7 cellular contexts compared by ENCODE assay signal in genomic region chr16:56191807-56192643, GRCh38. TPM values are rescaled to one million over a fixed set of nuclear protein-coding genes. Genes with fewer than 3 reads are reported as not detected.
DNase-seq lines count a peak whose midpoint lies in the region; ATAC-seq and TF ChIP-seq lines count a peak whose summit lies in the region.

No MANE protein-coding gene starts in this region.

- H3K9ac ChIP-seq in iPS-15b (ENCODE audit: low read depth, low read length), result no peak overlapping the region

- H3K27ac ChIP-seq in HL-60 (replicated peaks), result no peak overlapping the region

- no peaks in the 10 kb centered on the region for H3K36me3 Mint-ChIP-seq in activated CD8-positive, alpha-beta T cell treated with anti-CD3 and anti-CD28 coated beads for 36 hours (ENCODE audit: low read depth)

- no peaks in the 10 kb centered on the region for H3K9me3 ChIP-seq in iPS-15b (ENCODE audit: control insufficient read depth, insufficient read depth, low read length)

- ATAC-seq in activated CD8-positive, alpha-beta T cell treated with anti-CD3 and anti-CD28 coated beads for 36 hours, result no peak
- no peak for ATAC-seq in GM18498 (IDR thresholded peaks at IDR 0.05; ENCODE audit: unreplicated experiment)

- intact Hi-C loops in activated CD8-positive, alpha-beta T cell treated with anti-CD3 and anti-CD28 coated beads for 36 hours (cut with micrococcal nuclease), result loop anchor here (10.0 kb wide), 2 partner anchors 147 to 437 kb away; no protein-coding TSS in a partner anchor

- TF ChIP-seq CTCF in HL-60 (IDR thresholded peaks at IDR 0.05; ENCODE audit: insufficient read depth, low read length), result no peak
- TF ChIP-seq CTCF in activated CD8-positive, alpha-beta T cell treated with anti-CD3 and anti-CD28 coated beads for 36 hours (IDR thresholded peaks at IDR 0.05), result no peak

- H3K27me3 Mint-ChIP-seq in activated CD8-positive, alpha-beta T cell treated with anti-CD3 and anti-CD28 coated beads for 36 hours, result peaks cover 69% of the 10 kb centered on the region

- DNase-seq in HL-60 (ENCODE audit: low read depth in 1 of 2, low spot score in 1 of 2) (no peak), epidermal melanocyte (ENCODE audit: insufficient read length, low spot score) (no peak)
- peak; percentile 33 for DNase-seq in activated CD8-positive, alpha-beta T cell treated with anti-CD3 and anti-CD28 coated beads for 36 hours
- peak; percentile 9 for DNase-seq in stimulated activated naive CD4-positive, alpha-beta T cell treated with Interleukin-2 at 50 U/mL for 16 hours (lab: John Stamatoyannopoulos, UW)
- no peak for DNase-seq in central memory CD4-positive, alpha-beta T cell

- H3K27me3 ChIP-seq in HL-60 (ENCODE audit: insufficient read depth, poor library complexity, severe bottlenecking), result peaks cover 60% of the 10 kb centered on the region
- H3K27me3 ChIP-seq in iPS-15b (ENCODE audit: control insufficient read depth, insufficient read depth, low read length), result peaks cover 44% of the 10 kb centered on the region

- POLR2A ChIA-PET in activated CD8-positive, alpha-beta T cell treated with anti-CD3 and anti-CD28 coated beads for 36 hours (lab: Charles Lee), result no interaction called here

- H3K4me1 ChIP-seq in iPS-15b (ENCODE audit: control insufficient read depth, insufficient read depth, low read length), result peaks cover 14% of the 10 kb centered on the region

- H3K36me3 ChIP-seq in iPS-15b (ENCODE audit: control insufficient read depth, insufficient read depth, low read length), result no peaks in the 10 kb centered on the region

- peaks cover 33% of the 10 kb centered on the region for H3K4me1 Mint-ChIP-seq in activated CD8-positive, alpha-beta T cell treated with anti-CD3 and anti-CD28 coated beads for 36 hours (ENCODE audit: low read depth)

- H3K4me3 ChIP-seq in HL-60 (replicated peaks; ENCODE audit: insufficient read depth, low read length) (peak overlapping the region; percentile 63; the same call in 1 of the 2 replicates), iPS-15b (ENCODE audit: low read depth, low read length) (peak overlapping the region; percentile 58)

- no peak overlapping the region for H3K27ac Mint-ChIP-seq in activated CD8-positive, alpha-beta T cell treated with anti-CD3 and anti-CD28 coated beads for 36 hours

- peak overlapping the region; percentile 69 for H3K4me3 Mint-ChIP-seq in activated CD8-positive, alpha-beta T cell treated with anti-CD3 and anti-CD28 coated beads for 36 hours

- CTCF ChIA-PET in activated CD8-positive, alpha-beta T cell treated with anti-CD3 and anti-CD28 coated beads for 36 hours (lab: Charles Lee), result no interaction called here

- H3K9me3 Mint-ChIP-seq in activated CD8-positive, alpha-beta T cell treated with anti-CD3 and anti-CD28 coated beads for 36 hours, result no peaks in the 10 kb centered on the region

RNA-seq across cellular contexts. Expression of gene GNAO1, which starts 0.7 kb away (rescaled TPM):
- 1 to 10 TPM; 2.3 to 2.4 TPM for total RNA-seq in activated CD8-positive, alpha-beta T cell treated with anti-CD3 and anti-CD28 coated beads for 36 hours

Comparison
In these comparisons a context has a peak if more than half of its experiments do, and no peak if none do; other contexts are left out.
1. DNase-seq: peak in activated CD8-positive, alpha-beta T cell treated with anti-CD3 and anti-CD28 coated beads for 36 hours (single experiment) and stimulated activated naive CD4-positive, alpha-beta T cell treated with Interleukin-2 at 50 U/mL for 16 hours (single experiment); none in HL-60 (0 of 2), central memory CD4-positive, alpha-beta T cell (single experiment) and epidermal melanocyte (single experiment).